ENCODE assay signal across 21 cellular contexts in genomic region chr5:41043109-41043747, GRCh38. TPM values are rescaled to one million over a fixed set of nuclear protein-coding genes. Genes with fewer than 3 reads are reported as not detected.
DNase-seq lines count a peak whose midpoint lies in the region; ATAC-seq, FAIRE-seq and TF ChIP-seq lines count a peak whose summit lies in the region.
"Had no signal": no experiment of that assay in that cellular context is flagged by ENCODE, and none has a peak within 500 bp of the region (broad histone marks: within the 10 kb centered on the region; RNA-seq: fewer than 3 reads in every experiment).

No MANE protein-coding gene starts in this region.

- H3K9ac ChIP-seq in liver (ENCODE audit: low read depth in 1 of 2, low read length in 2 of 2) (no peak overlapping the region), HepG2 (ENCODE audit: insufficient read depth, low read depth, low read length) (no peak overlapping the region), trophoblast cell (ENCODE audit: low read length) (no peak overlapping the region)
- H3K9ac ChIP-seq: BLaER1, GM23248 had no signal

- no peak overlapping the region for H3K27ac ChIP-seq in liver (ENCODE audit: low read depth in 1 of 2, low read length in 2 of 2)
- H3K27ac ChIP-seq in HepG2 (ENCODE audit: extremely low read length, insufficient read depth, low read length): no peak overlapping the region
- no peak overlapping the region for H3K27ac ChIP-seq in esophagus muscularis mucosa (replicated peaks in 1 of 4)
- H3K27ac ChIP-seq in trophoblast cell (ENCODE audit: low read depth, low read length): no peak overlapping the region
- H3K27ac ChIP-seq: BLaER1, GM23248 had no signal

- H3K79me2 ChIP-seq in HepG2 (ENCODE audit: insufficient read depth, low read length) (no peaks in the 10 kb centered on the region), trophoblast cell (ENCODE audit: control insufficient read depth, insufficient read depth, low read length, poor library complexity) (no peaks in the 10 kb centered on the region)

- no peak overlapping the region for H3K14ac ChIP-seq in trophoblast cell (ENCODE audit: low read length)

- WGBS in liver: 27% methylated on average over 1 of the region's 1 CpG
- WGBS in HepG2 (ENCODE audit: low lambda C conversion rate): 0% methylated on average over 1 of the region's 1 CpG
- WGBS in esophagus muscularis mucosa: 62% methylated on average over 1 of the region's 1 CpG
- no CpG with 5 or more reads among the region's 1 CpG for WGBS in trophoblast cell (ENCODE audit: extremely low coverage, insufficient coverage, insufficient read length)

- no peak overlapping the region for H3K4ac ChIP-seq in trophoblast cell (ENCODE audit: low read depth, low read length)

- intact Hi-C loops in HepG2 (cut with micrococcal nuclease; ENCODE audit: unreplicated experiment): no loop called here
- intact Hi-C loops in esophagus muscularis mucosa (cut with DNase I): no loop called here
- intact Hi-C loops in mucosa of descending colon (cut with DNase I, micrococcal nuclease): no loop called here

- no peak overlapping the region for H4K91ac ChIP-seq in trophoblast cell (ENCODE audit: low read depth, low read length)

- H4K8ac ChIP-seq in trophoblast cell (ENCODE audit: low read depth, low read length): no peak overlapping the region

- no peak overlapping the region for H2BK12ac ChIP-seq in trophoblast cell (ENCODE audit: low read length)

- no peaks in the 10 kb centered on the region for H4K20me1 ChIP-seq in HepG2 (ENCODE audit: insufficient read depth, low read length)
- H4K20me1 ChIP-seq: BLaER1 had no signal

- no peak for TF ChIP-seq CTCF in liver (IDR thresholded peaks at IDR 0.05; ENCODE audit: low read depth, low read length, missing input control)
- no peak for TF ChIP-seq CTCF in HepG2 (CRISPR knock-in tag; IDR thresholded peaks at IDR 0.05)
- TF ChIP-seq CTCF in esophagus muscularis mucosa (IDR thresholded peaks at IDR 0.05): no peak
- TF ChIP-seq CTCF in mucosa of descending colon (IDR thresholded peaks at IDR 0.05): no peak

- no peak overlapping the region for H3K18ac ChIP-seq in trophoblast cell (ENCODE audit: low read length)

- POLR2A ChIA-PET in HepG2 (lab: Yijun Ruan, JAX): no interaction called here

- no peak overlapping the region for H3K23ac ChIP-seq in trophoblast cell (ENCODE audit: low read length)

- no peak for FAIRE-seq in HepG2 (lab: Jason Lieb, UNC)
- FAIRE-seq: GM12892, GM18507, H54 had no signal

- no peaks in the 10 kb centered on the region for H3K9me3 ChIP-seq in liver (ENCODE audit: control insufficient read depth in 4 of 4, low read length in 3 of 4)
- H3K9me3 ChIP-seq in HepG2 (ENCODE audit: low read length): no peaks in the 10 kb centered on the region
- no peaks in the 10 kb centered on the region for H3K9me3 ChIP-seq in esophagus muscularis mucosa
- no peaks in the 10 kb centered on the region for H3K9me3 ChIP-seq in mucosa of descending colon
- no peaks in the 10 kb centered on the region for H3K9me3 ChIP-seq in trophoblast cell (ENCODE audit: insufficient read depth, low read depth, low read length)
- no peaks in the 10 kb centered on the region for H3K9me3 ChIP-seq in HAP-1
- H3K9me3 ChIP-seq: BLaER1 had no signal

- H3K4me2 ChIP-seq in HepG2 (ENCODE audit: low read depth, low read length): no peak overlapping the region
- H3K4me2 ChIP-seq in trophoblast cell (ENCODE audit: low read length): no peak overlapping the region
- H3K4me2 ChIP-seq: BLaER1 had no signal

- H2AFZ ChIP-seq in HepG2 (ENCODE audit: low read length) (no peak overlapping the region), trophoblast cell (ENCODE audit: insufficient read depth, low read length, poor library complexity) (no peak overlapping the region)
- H2AFZ ChIP-seq: GM23248 had no signal

- TF ChIP-seq EP300 in HepG2 (IDR thresholded peaks at IDR 0.05; ENCODE audit: low read depth in 2 of 2, low read length in 2 of 2) (no peak), HepG2 (CRISPR knock-in tag; IDR thresholded peaks at IDR 0.05; ENCODE audit: borderline replicate concordance) (no peak), esophagus muscularis mucosa (IDR thresholded peaks at IDR 0.05) (no peak)

- H3K79me1 ChIP-seq in trophoblast cell (ENCODE audit: low read length): no peaks in the 10 kb centered on the region

- CTCF ChIA-PET in HepG2 (lab: Yijun Ruan, JAX; ENCODE audit: low intra/inter-chr PET ratio, low total read pairs): no interaction called here

- H3K36me3 ChIP-seq in liver (ENCODE audit: control insufficient read depth in 4 of 4, insufficient read depth in 3 of 4, low read depth in 1 of 4, low read length in 3 of 4) (no peaks in the 10 kb centered on the region), HepG2 (replicated peaks in 1 of 2; ENCODE audit: control insufficient read depth in 1 of 2, insufficient read depth in 2 of 2, low read length in 2 of 2) (no peaks in the 10 kb centered on the region), esophagus muscularis mucosa (no peaks in the 10 kb centered on the region), mucosa of descending colon (ENCODE audit: low read depth) (no peaks in the 10 kb centered on the region), trophoblast cell (ENCODE audit: control insufficient read depth in 1 of 2, insufficient read depth in 2 of 2, low read length in 2 of 2) (no peaks in the 10 kb centered on the region), HAP-1 (replicated peaks) (no peaks in the 10 kb centered on the region)
- H3K36me3 ChIP-seq: BLaER1 had no signal

- H3K4me1 ChIP-seq in liver (ENCODE audit: control insufficient read depth in 4 of 4, insufficient read depth in 4 of 4, low read length in 3 of 4): peaks cover 0 to 7% (median 3%) of the 10 kb centered on the region in 4 donors
- H3K4me1 ChIP-seq in HepG2 (ENCODE audit: insufficient read depth, low read length): no peaks in the 10 kb centered on the region
- no peaks in the 10 kb centered on the region for H3K4me1 ChIP-seq in esophagus muscularis mucosa
- H3K4me1 ChIP-seq in mucosa of descending colon (ENCODE audit: low read depth): peaks cover 5% of the 10 kb centered on the region
- no peaks in the 10 kb centered on the region for H3K4me1 ChIP-seq in trophoblast cell (ENCODE audit: control insufficient read depth in 1 of 2, insufficient read depth in 2 of 2, low read length in 2 of 2)
- no peaks in the 10 kb centered on the region for H3K4me1 ChIP-seq in HAP-1
- H3K4me1 ChIP-seq: BLaER1 had no signal

- no TSS peak for BruUV-seq in HepG2 (replicated peaks; lab: Mats Ljungman, UMichigan)

- H3K27me3 ChIP-seq in liver (ENCODE audit: control insufficient read depth in 4 of 4, insufficient read depth in 4 of 4, low read length in 3 of 4) (no peaks in the 10 kb centered on the region), HepG2 (ENCODE audit: control insufficient read depth in 1 of 2, insufficient read depth in 2 of 2, low read length in 2 of 2) (no peaks in the 10 kb centered on the region; a peak in 1 of 5 replicates), esophagus muscularis mucosa (no peaks in the 10 kb centered on the region), trophoblast cell (ENCODE audit: insufficient read depth, low read length) (no peaks in the 10 kb centered on the region), HAP-1 (ENCODE audit: low read depth) (peaks cover 3% of the 10 kb centered on the region; the same call in 1 of the 2 replicates)
- H3K27me3 ChIP-seq: BLaER1 had no signal

- ATAC-seq in HepG2 (no peak), mucosa of descending colon (peak; percentile 87), HG02763 (IDR thresholded peaks at IDR 0.05; ENCODE audit: unreplicated experiment) (no peak)
- ATAC-seq: HCT116 had no signal

- no peak for DNase-seq in HepG2 (ENCODE audit: low spot score)
- DNase-seq in esophagus muscularis mucosa (ENCODE audit: extremely low spot score): peak; percentile 39
- DNase-seq in mucosa of descending colon: peak in 1 of 3 donors; percentile 15
- no peak for DNase-seq in trophoblast cell
- DNase-seq in HAP-1 (ENCODE audit: low spot score in 2 of 2): no peak
- DNase-seq: 8988T; CD4-positive, alpha-beta memory T cell; DMS153; DMS79; GDM1; GM23248 had no signal

- H4K12ac ChIP-seq in trophoblast cell (ENCODE audit: low read depth, low read length): no peak overlapping the region

- in situ Hi-C loops in HepG2 (cut with HindIII; ENCODE audit: extremely low pct_ligation_motif_present, low pct_unique_long_range_greater_than_20kb): no loop called here
- in situ Hi-C loops in HAP-1 (cut with MboI; ENCODE audit: low sequenced_read_pairs): no loop called here

- no peak overlapping the region for H2BK120ac ChIP-seq in trophoblast cell (ENCODE audit: insufficient read depth, low read length, poor library complexity)

- H2BK5ac ChIP-seq in trophoblast cell (ENCODE audit: low read depth, low read length, poor library complexity): no peak overlapping the region

- no peak for TF ChIP-seq POLR2A in HepG2 (IDR thresholded peaks at IDR 0.05; ENCODE audit: insufficient read depth in 1 of 2, low read depth in 2 of 2, low read length in 2 of 2)
- TF ChIP-seq POLR2A in esophagus muscularis mucosa (IDR thresholded peaks at IDR 0.05; ENCODE audit: low read depth): no peak

- TF ChIP-seq RAD21 in liver (IDR thresholded peaks at IDR 0.05) (no peak), HepG2 (CRISPR knock-in tag; IDR thresholded peaks at IDR 0.05) (no peak)

- H3K4me3 ChIP-seq in liver (ENCODE audit: low read depth in 1 of 3, low read length in 3 of 3): no peak overlapping the region
- no peak overlapping the region for H3K4me3 ChIP-seq in HepG2 (replicated peaks in 1 of 3; ENCODE audit: insufficient read depth in 1 of 3, low read depth in 2 of 3, low read length in 3 of 3)
- no peak overlapping the region for H3K4me3 ChIP-seq in esophagus muscularis mucosa
- no peak overlapping the region for H3K4me3 ChIP-seq in mucosa of descending colon
- no peak overlapping the region for H3K4me3 ChIP-seq in trophoblast cell (ENCODE audit: low read depth, low read length)
- no peak overlapping the region for H3K4me3 ChIP-seq in HAP-1
- H3K4me3 ChIP-seq: BLaER1, GM23248 had no signal

- no peak overlapping the region for H2AK5ac ChIP-seq in trophoblast cell (ENCODE audit: low read length)

RNA-seq across cellular contexts. Expression of gene MROH2B, which starts 27.9 kb away (rescaled TPM):
- under 1 TPM in 1 of 2 donors, not detected in 1; under 0.01 TPM for total RNA-seq in liver
- under 1 TPM; 0.06 to 0.46 TPM for polyA plus RNA-seq in liver
- not detected in 2 replicates for total RNA-seq in HepG2 (2016; rRNA removed; fragmentation: Illumina TruSeq; extraction: Trizol)
- total RNA-seq in HepG2 (2016; cell fraction: cytosol; rRNA removed; fragmentation: Illumina TruSeq; extraction: Trizol; ENCODE audit: low read depth): not detected in 2 replicates
- not detected in 2 replicates for total RNA-seq in HepG2 (2016; cell fraction: insoluble cytoplasmic fraction; rRNA removed; fragmentation: Illumina TruSeq; extraction: Trizol)
- not detected in 2 replicates for total RNA-seq in HepG2 (2016; cell fraction: membrane; rRNA removed; fragmentation: Illumina TruSeq; extraction: Trizol)
- not detected in 2 replicates for total RNA-seq in HepG2 (2016; cell fraction: nucleus; rRNA removed; fragmentation: Illumina TruSeq; extraction: Trizol)
- not detected in 2 replicates for polyA plus RNA-seq in HepG2 (2011; rRNA removed)
- not detected in 2 replicates for polyA plus RNA-seq in HepG2 (2011; cell fraction: cytosol; rRNA removed)
- not detected in 2 replicates for polyA plus RNA-seq in HepG2 (2011; cell fraction: nucleus; rRNA removed)
- not detected in 2 replicates for polyA plus RNA-seq in HepG2 (2012)
- not detected in 2 replicates for polyA plus RNA-seq in HepG2 (2016; cell fraction: cytosol; fragmentation: Illumina TruSeq; extraction: Trizol; ENCODE audit: low read depth)
- not detected in 2 replicates for polyA plus RNA-seq in HepG2 (2016; cell fraction: insoluble cytoplasmic fraction; fragmentation: Illumina TruSeq; extraction: Trizol; ENCODE audit: low read depth)
- polyA plus RNA-seq in HepG2 (2016; cell fraction: membrane; fragmentation: Illumina TruSeq; extraction: Trizol; ENCODE audit: low read depth): not detected in 2 replicates
- polyA plus RNA-seq in HepG2 (2016; cell fraction: nucleus; fragmentation: Illumina TruSeq; extraction: Trizol; ENCODE audit: insufficient read depth, low read depth): not detected in 2 replicates
- not detected in 2 replicates for polyA minus RNA-seq in HepG2 (2011; rRNA and poly(A)+ RNA removed; ENCODE audit: low replicate concordance)
- not detected in 2 replicates for polyA minus RNA-seq in HepG2 (2011; cell fraction: cytosol; rRNA and poly(A)+ RNA removed)
- polyA minus RNA-seq in HepG2 (2011; cell fraction: nucleus; rRNA and poly(A)+ RNA removed): not detected in 2 replicates
- not detected for total RNA-seq in esophagus muscularis mucosa
- not detected for total RNA-seq in mucosa of descending colon
- not detected in 2 replicates for polyA plus RNA-seq in trophoblast cell (2013)
- total RNA-seq: A673; CD4-positive, alpha-beta memory T cell; GM23248 had no signal
- polyA plus RNA-seq: AG04450; CD14-positive monocyte; CD4-positive, alpha-beta memory T cell; GM23248 had no signal
